ENCODE assay signal across 23 cellular contexts in the genomic region with DNA sequence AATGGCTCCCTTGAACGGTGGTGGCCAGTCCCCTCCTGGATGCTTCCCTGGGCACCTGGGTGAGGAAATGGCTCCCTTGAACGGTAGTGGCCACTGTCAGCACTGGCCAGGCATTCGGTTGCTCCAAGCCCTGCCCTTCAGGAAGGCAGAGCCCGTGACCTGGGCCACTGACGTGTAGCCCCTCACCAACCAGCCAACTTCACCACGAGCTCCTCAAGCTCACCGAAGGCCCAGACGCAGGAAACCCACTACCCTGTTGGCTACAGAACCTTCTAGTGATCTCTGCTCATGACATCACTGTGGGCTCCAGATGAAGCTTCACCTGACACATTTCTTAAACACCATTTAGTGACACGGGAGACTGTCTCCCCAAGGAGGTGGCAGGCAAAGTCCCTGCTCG. TPM values are rescaled to one million over a fixed set of nuclear protein-coding genes. Genes with fewer than 3 reads are reported as not detected.
A peak's percentile ranks its signal among the peaks of the same experiment; 100 is the strongest.
DNase-seq lines count a peak whose midpoint lies in the region; FAIRE-seq and TF ChIP-seq lines count a peak whose summit lies in the region.
"Had no signal": no experiment of that assay in that cellular context is flagged by ENCODE, and none has a peak within 500 bp of the region (broad histone marks: within the 10 kb centered on the region; RNA-seq: fewer than 3 reads in every experiment).

No MANE protein-coding gene starts in this region.

- H2BK15ac ChIP-seq in H1 (ENCODE audit: low read length): no peak overlapping the region

- peaks cover 19 to 28% of the 10 kb centered on the region in 2 experiments for H3K9me3 ChIP-seq in H1 (ENCODE audit: insufficient read depth in 2 of 2, low read depth in 1 of 2, low read length in 1 of 2)
- H3K9me3 ChIP-seq: A549, Caco-2 had no signal

- H3K4me3 ChIP-seq in H1 (ENCODE audit: extremely low read depth in 1 of 4, insufficient read depth in 2 of 4, low read depth in 3 of 4, low read length in 4 of 4): no peak overlapping the region
- H3K4me3 ChIP-seq: A549, GM23338 had no signal

- no peak overlapping the region for H3K27ac ChIP-seq in H1 (ENCODE audit: low read depth, low read length)
- H3K27ac ChIP-seq: 22Rv1, A549, C4-2B, HL-60 had no signal

- no peak overlapping the region for H3K23ac ChIP-seq in H1 (ENCODE audit: insufficient read length)

- peaks cover 0 to 3% (median 0%) of the 10 kb centered on the region in 4 experiments; a peak in 1 of 7 replicates for H3K27me3 ChIP-seq in H1 (replicated peaks in 1 of 4; ENCODE audit: control insufficient read depth in 3 of 4, extremely low read depth in 1 of 4, insufficient read depth in 3 of 4, low read length in 3 of 4)

- no peak overlapping the region for H3K9ac ChIP-seq in H1 (replicated peaks in 1 of 4; ENCODE audit: extremely low read depth in 1 of 4, low read depth in 3 of 4, low read length in 3 of 4)

- H2BK5ac ChIP-seq in H1 (ENCODE audit: low read depth, low read length): no peak overlapping the region

- peak; percentile 37 for DNase-seq in activated CD8-positive, alpha-beta memory T cell treated with anti-CD3 and anti-CD28 coated beads for 24 hours
- DNase-seq in activated CD8-positive, alpha-beta memory T cell treated with anti-CD3 and anti-CD28 coated beads, Interleukin-2, amount 50 U/mL, for 4 hours: no peak
- peak; percentile 3 for DNase-seq in D341Med (ENCODE audit: low spot score)
- no peak for DNase-seq in H1 (ENCODE audit: low read depth in 1 of 2, low spot score in 2 of 2)
- DNase-seq in ureter (ENCODE audit: low spot score): peak; percentile 5
- no peak for DNase-seq in HK-2 (ENCODE audit: unreplicated experiment)
- no peak for DNase-seq in occipital lobe (lab: John Stamatoyannopoulos, UW)
- DNase-seq: AML-193, DMS153, DMS79, GDM1, H9 had no signal

- no peak overlapping the region for H2BK120ac ChIP-seq in H1 (replicated peaks; ENCODE audit: low read depth, low read length)

- H4K5ac ChIP-seq in H1 (ENCODE audit: insufficient read length, low read depth, low read length): no peak overlapping the region

- peaks cover 5% of the 10 kb centered on the region; the same call in 1 of the 2 replicates for H3K23me2 ChIP-seq in H1 (ENCODE audit: low read depth, low read length)

- H3K79me2 ChIP-seq in H1 (ENCODE audit: control insufficient read depth in 1 of 2, insufficient read depth in 2 of 2, low read length in 2 of 2): no peaks in the 10 kb centered on the region

- 85% methylated on average over 10 of the region's 10 CpGs; no CpG with 5 or more reads in 1 of the 2 experiments for WGBS in H1 (ENCODE audit: extremely low coverage in 1 of 2, insufficient coverage in 1 of 2, insufficient read length in 1 of 2, insufficient replicate concordance in 2 of 2, low coverage in 1 of 2, low lambda C conversion rate in 2 of 2, missing lambda C conversion rate in 1 of 2), 2 experiments

- no peak overlapping the region for H3K56ac ChIP-seq in H1 (replicated peaks; ENCODE audit: insufficient read length, low read depth, low read length)

- H3K4ac ChIP-seq in H1 (replicated peaks; ENCODE audit: insufficient read length, low read depth, low read length): no peak overlapping the region

- H3K79me1 ChIP-seq in H1 (ENCODE audit: low read depth, low read length): no peaks in the 10 kb centered on the region

- no peak overlapping the region for H4K91ac ChIP-seq in H1 (replicated peaks; ENCODE audit: insufficient read length, low read length)

- no peak overlapping the region for H3K14ac ChIP-seq in H1 (ENCODE audit: insufficient read length)

- no peak for TF ChIP-seq EP300 in H1 (IDR thresholded peaks at IDR 0.05; ENCODE audit: borderline replicate concordance in 1 of 2, low read depth in 2 of 2, low read length in 2 of 2)

- no peak overlapping the region for H2BK12ac ChIP-seq in H1 (ENCODE audit: low read depth, low read length)

- no peak for TF ChIP-seq CTCF in H1 (IDR thresholded peaks at IDR 0.05; ENCODE audit: control extremely low read depth in 1 of 3, insufficient read depth in 1 of 3, low read depth in 1 of 3, low read length in 3 of 3)

- H3K4me1 ChIP-seq in H1 (replicated peaks in 1 of 4; ENCODE audit: control insufficient read depth in 3 of 4, insufficient read depth in 4 of 4, low read length in 3 of 4): peaks cover 0 to 5% (median 0%) of the 10 kb centered on the region in 4 experiments; a peak in 2 of 7 replicates

- H3K36me3 ChIP-seq in H1 (ENCODE audit: control insufficient read depth in 2 of 4, insufficient read depth in 4 of 4, low read length in 3 of 4): no peaks in the 10 kb centered on the region

- no peak overlapping the region for H2BK20ac ChIP-seq in H1 (ENCODE audit: low read length)

- POLR2A ChIA-PET in H1 (lab: Charles Lee; ENCODE audit: partially characterized antibody): no interaction called here

- no peak overlapping the region for H2AFZ ChIP-seq in H1 (ENCODE audit: low read length)
- H2AFZ ChIP-seq: GM23338 had no signal

- FAIRE-seq in H1 (lab: Jason Lieb, UNC): no peak
- FAIRE-seq: A549, GM12892, GM18507 had no signal

- H4K20me1 ChIP-seq in H1 (replicated peaks in 1 of 2; ENCODE audit: control insufficient read depth in 1 of 2, insufficient read depth in 2 of 2, low read length in 2 of 2): no peaks in the 10 kb centered on the region

- TF ChIP-seq RAD21 in H1 (IDR thresholded peaks at IDR 0.05 in 1 of 2, conservative IDR thresholded peaks at IDR 0.05 in 1 of 2; ENCODE audit: low read depth in 2 of 2, low read length in 2 of 2): no peak

- no peak overlapping the region for H3K4me2 ChIP-seq in H1 (ENCODE audit: insufficient read depth in 1 of 2, low read depth in 2 of 2, low read length in 2 of 2)
- H3K4me2 ChIP-seq: A549, GM23338 had no signal

- no peak for TF ChIP-seq POLR2A in H1 (IDR thresholded peaks at IDR 0.05; ENCODE audit: control extremely low read depth in 1 of 2, low read depth in 2 of 2, low read length in 2 of 2)

- no peak overlapping the region for H3K18ac ChIP-seq in H1 (ENCODE audit: extremely low read depth, low read length)

- peak overlapping the region; percentile 68; the same call in 1 of the 2 replicates for H4K8ac ChIP-seq in H1 (ENCODE audit: extremely low read depth, insufficient read depth, low read length)

- CTCF ChIA-PET in H1 (lab: Charles Lee; ENCODE audit: partially characterized antibody): interaction anchor here (1.2 kb wide), 1 partner anchor 27 kb away, joined by 3 read pairs; no protein-coding TSS in a partner anchor

- H2AK5ac ChIP-seq in H1 (ENCODE audit: low read depth, low read length): no peak overlapping the region

TF ChIP-seq in H1, 55 proteins besides CTCF, POLR2A, EP300 and RAD21:
- TF ChIP-seq JUND (IDR thresholded peaks at IDR 0.05; ENCODE audit: low read length) (no peak), SAP30 (IDR thresholded peaks at IDR 0.05; ENCODE audit: insufficient read depth, insufficient replicate concordance, low read length) (no peak), POU5F1 (IDR thresholded peaks at IDR 0.05; ENCODE audit: low read depth, low read length) (no peak), E2F6 (IDR thresholded peaks at IDR 0.05) (no peak)
TF ChIP-seq in H1: peak in this region for 0.

RNA-seq across cellular contexts. Expression of gene SLC6A3, which starts 9.2 kb away (rescaled TPM):
- total RNA-seq in H1 (2021; fragmentation: NEBNext Ultra II Directional; extraction: Animal tissue kit (Norgen Biotek cat#: 25700)): 0.46 and 0.48 TPM in 2 replicates
- polyA plus RNA-seq in H1 (2011; rRNA removed): 0.86 and 0.91 TPM in 2 replicates
- 0.57 TPM for polyA plus RNA-seq in H1 (2011; cell fraction: cytosol; rRNA removed)
- 1.9 TPM for polyA plus RNA-seq in H1 (2011; cell fraction: nucleus; rRNA removed)
- polyA plus RNA-seq in H1 (2012, experiment 1 of 2): 0.55 to 0.88 TPM (median 0.75 TPM) in 4 replicates
- polyA plus RNA-seq in H1 (2012, experiment 2 of 2): 0.58 TPM
- 0.77 TPM for polyA plus RNA-seq in H1 (2013, experiment 1 of 2)
- 0.94 TPM for polyA plus RNA-seq in H1 (2013, experiment 2 of 2)
- 1.0 and 1.1 TPM in 2 replicates for polyA minus RNA-seq in H1 (2011; rRNA and poly(A)+ RNA removed)
- polyA minus RNA-seq in H1 (2011; cell fraction: cytosol; rRNA and poly(A)+ RNA removed): 0.44 TPM
- 0.50 TPM for polyA minus RNA-seq in H1 (2011; cell fraction: nucleus; rRNA and poly(A)+ RNA removed)
- 0.57 TPM for total RNA-seq in ureter
- not detected for total RNA-seq in occipital lobe
- total RNA-seq: Caco-2, Daoy, HT1080 had no signal
- polyA plus RNA-seq: BJ had no signal

Comparison
In these comparisons a context has a peak if more than half of its experiments do, and no peak if none do; other contexts are left out.
1. DNase-seq: peak in activated CD8-positive, alpha-beta memory T cell treated with anti-CD3 and anti-CD28 coated beads for 24 hours (single experiment), D341Med (single experiment) and ureter (single experiment); none in activated CD8-positive, alpha-beta memory T cell treated with anti-CD3 and anti-CD28 coated beads, Interleukin-2, amount 50 U/mL, for 4 hours (single experiment), H1 (0 of 2), HK-2 (single experiment) and occipital lobe (single experiment).